In genomic region chr7:116348356-116348755, GRCh38 we compare ENCODE assay signal across 20 cellular contexts.
DNase-seq lines count a peak whose midpoint lies in the region; ATAC-seq and TF ChIP-seq lines count a peak whose summit lies in the region.
"Had no signal": no experiment of that assay in that cellular context is flagged by ENCODE, and none has a peak within 500 bp of the region (broad histone marks: within the 10 kb centered on the region; RNA-seq: fewer than 3 reads in every experiment).

No MANE protein-coding gene starts in this region.

- H3K9me3 ChIP-seq in SJCRH30 (replicated peaks) (peaks cover 17% of the 10 kb centered on the region), upper lobe of right lung (no peaks in the 10 kb centered on the region)

- H3K4me3 Mint-ChIP-seq in osteocyte (ENCODE audit: unreplicated experiment), result no peak overlapping the region
- H3K4me3 Mint-ChIP-seq: B cell; CD8-positive, alpha-beta T cell; HFFc6; IgD-negative memory B cell had no signal

- H3K4me3 ChIP-seq in SJCRH30 (no peak overlapping the region), choroid plexus epithelial cell (ENCODE audit: low read depth, low read length) (no peak overlapping the region), upper lobe of right lung (no peak overlapping the region)
- H3K4me3 ChIP-seq: BLaER1 treated with 17β-estradiol and CSF1 and Interleukin-3, amounts not matched to agents 10 nM and 100 nM had no signal

- DNase-seq in EH (ENCODE audit: low read depth) (peak; percentile 29), SJCRH30 (no peak), choroid plexus epithelial cell (ENCODE audit: low read depth) (peak; percentile 47), osteocyte (ENCODE audit: extremely low spot score, unreplicated experiment) (no peak), DMS114 treated with DMSO at 0.1 percent for 48 hours (lab: John Stamatoyannopoulos, UW; ENCODE audit: unreplicated experiment) (no peak), upper lobe of right lung (no peak), posterior vena cava (ENCODE audit: low spot score) (no peak), AG08395 (ENCODE audit: low spot score) (no peak)
- DNase-seq: 8988T; CD8-positive, alpha-beta T cell; COR-L47; DMS 273 treated with DMSO at 0.1 percent for 48 hours; GF-D8; GOT3; H7; HFFc6 had no signal

- H3K36me3 ChIP-seq in SJCRH30, result no peaks in the 10 kb centered on the region
- H3K36me3 ChIP-seq in upper lobe of right lung, result no peaks in the 10 kb centered on the region
- H3K36me3 ChIP-seq: BLaER1 treated with 17β-estradiol and CSF1 and Interleukin-3, amounts not matched to agents 10 nM and 100 nM had no signal

- H3K36me3 Mint-ChIP-seq in osteocyte (ENCODE audit: unreplicated experiment), result peaks cover 3% of the 10 kb centered on the region
- H3K36me3 Mint-ChIP-seq: CD8-positive, alpha-beta T cell; IgD-negative memory B cell had no signal

- no peaks in the 10 kb centered on the region for H3K27me3 Mint-ChIP-seq in osteocyte (ENCODE audit: unreplicated experiment)

- intact Hi-C loops in upper lobe of right lung (cut with DNase I), result no loop called here
- intact Hi-C loops in posterior vena cava (cut with DNase I), result no loop called here

- H3K27ac ChIP-seq in SJCRH30, result peak overlapping the region; percentile 24; the same call in 1 of the 2 replicates
- H3K27ac ChIP-seq in upper lobe of right lung, result no peak overlapping the region
- H3K27ac ChIP-seq: BLaER1 treated with 17β-estradiol and CSF1 and Interleukin-3, amounts not matched to agents 10 nM and 100 nM had no signal

- TF ChIP-seq CTCF in choroid plexus epithelial cell (conservative IDR thresholded peaks at IDR 0.05; ENCODE audit: low read depth, low read length) (no peak), osteocyte (IDR thresholded peaks at IDR 0.05) (no peak), upper lobe of right lung (IDR thresholded peaks at IDR 0.05) (no peak)

- no peaks in the 10 kb centered on the region for H3K27me3 ChIP-seq in SJCRH30
- H3K27me3 ChIP-seq in upper lobe of right lung, result no peaks in the 10 kb centered on the region
- H3K27me3 ChIP-seq: BLaER1 treated with 17β-estradiol and CSF1 and Interleukin-3, amounts not matched to agents 10 nM and 100 nM had no signal

- peaks cover 17% of the 10 kb centered on the region for H3K9me3 Mint-ChIP-seq in osteocyte (ENCODE audit: unreplicated experiment)
- H3K9me3 Mint-ChIP-seq: CD8-positive, alpha-beta T cell had no signal

- H3K4me1 ChIP-seq in SJCRH30 (peaks cover 10% of the 10 kb centered on the region), upper lobe of right lung (peaks cover 6% of the 10 kb centered on the region)
- H3K4me1 ChIP-seq: BLaER1 treated with 17β-estradiol and CSF1 and Interleukin-3, amounts not matched to agents 10 nM and 100 nM had no signal

- no peak for ATAC-seq in upper lobe of right lung
- ATAC-seq: CD8-positive, alpha-beta T cell; HCT116 had no signal

- H3K4me1 Mint-ChIP-seq in osteocyte (ENCODE audit: unreplicated experiment), result peaks cover 10% of the 10 kb centered on the region
- H3K4me1 Mint-ChIP-seq: B cell, IgD-negative memory B cell had no signal

- H3K27ac Mint-ChIP-seq in osteocyte (ENCODE audit: unreplicated experiment), result peak overlapping the region; percentile 15
- H3K27ac Mint-ChIP-seq: B cell; CD8-positive, alpha-beta T cell; HFFc6; IgD-negative memory B cell had no signal

Comparison
In these comparisons a context has a peak if more than half of its experiments do, and no peak if none do; other contexts are left out.
1. DNase-seq: peak in EH (single experiment) and choroid plexus epithelial cell (single experiment); none in SJCRH30 (0 of 2), osteocyte (single experiment), DMS114 treated with DMSO at 0.1 percent for 48 hours (single experiment), upper lobe of right lung (single experiment), posterior vena cava (single experiment) and AG08395 (single experiment).